8 cellular contexts compared by ENCODE assay signal in the genomic region with DNA sequence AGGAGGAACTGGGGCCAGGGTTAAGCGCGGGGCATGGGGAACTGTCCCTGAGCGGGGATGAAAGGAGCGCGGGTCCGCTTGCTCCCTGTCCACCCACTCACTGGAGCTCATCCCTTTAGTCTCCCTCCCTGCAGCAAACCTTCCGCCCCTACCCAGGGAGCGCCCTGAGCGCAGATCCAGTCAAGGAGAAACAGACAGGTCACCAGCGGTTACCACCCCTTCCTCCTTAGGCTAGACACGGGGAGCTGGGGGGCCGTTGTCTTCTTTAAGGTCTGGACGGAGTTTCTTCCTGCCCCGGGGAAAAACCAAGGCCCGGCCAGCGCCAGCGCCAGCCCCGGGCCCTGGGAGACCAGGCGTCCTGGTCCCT. TPM values are rescaled to one million over a fixed set of nuclear protein-coding genes. Genes with fewer than 3 reads are reported as not detected.
DNase-seq lines count a peak whose midpoint lies in the region; ATAC-seq, FAIRE-seq and TF ChIP-seq lines count a peak whose summit lies in the region.

No MANE protein-coding gene starts in this region.

- H3K9ac ChIP-seq in endocrine pancreas (ENCODE audit: control insufficient read depth, insufficient read depth, low read length) (peak overlapping the region; percentile 67), kidney (ENCODE audit: low read length in 2 of 2) (no peak overlapping the region)

- H3K27ac Mint-ChIP-seq in IgD-negative memory B cell: no peak overlapping the region
- no peak overlapping the region for H3K27ac Mint-ChIP-seq in natural killer cell treated with Interleukin-12 subunit alpha and Interleukin-12 subunit beta and Interleukin-15 and Interleukin-18, amount 100 ng/mL, for 72 hours

- no peaks in the 10 kb centered on the region for H3K9me3 ChIP-seq in endocrine pancreas (ENCODE audit: control insufficient read depth, low read length)
- H3K9me3 ChIP-seq in kidney (ENCODE audit: control insufficient read depth in 1 of 2, low read length in 2 of 2): no peaks in the 10 kb centered on the region

- no peaks in the 10 kb centered on the region for H3K4me1 ChIP-seq in endocrine pancreas (ENCODE audit: control insufficient read depth, insufficient read depth, low read length)
- peaks cover 0 to 6% of the 10 kb centered on the region in 2 donors for H3K4me1 ChIP-seq in kidney (ENCODE audit: control insufficient read depth in 1 of 2, insufficient read depth in 1 of 2, low read depth in 1 of 2, low read length in 2 of 2)

- peaks cover 25% of the 10 kb centered on the region for H3K27me3 Mint-ChIP-seq in IgD-negative memory B cell
- H3K27me3 Mint-ChIP-seq in natural killer cell treated with Interleukin-12 subunit alpha and Interleukin-12 subunit beta and Interleukin-15 and Interleukin-18, amount 100 ng/mL, for 72 hours: peaks cover 22 to 25% of the 10 kb centered on the region in 2 donors

- ATAC-seq in natural killer cell treated with Interleukin-12 subunit alpha and Interleukin-12 subunit beta and Interleukin-15 and Interleukin-18, amount 100 ng/mL, for 72 hours: no peak

- no peaks in the 10 kb centered on the region for H3K27me3 ChIP-seq in endocrine pancreas (ENCODE audit: control insufficient read depth, insufficient read depth, low read length)

- no peak for FAIRE-seq in kidney (lab: Jason Lieb, UNC)

- H3K36me3 ChIP-seq in endocrine pancreas (ENCODE audit: control insufficient read depth, insufficient read depth, low read length) (no peaks in the 10 kb centered on the region), kidney (ENCODE audit: control insufficient read depth in 1 of 2, insufficient read depth in 2 of 2, low read length in 2 of 2) (no peaks in the 10 kb centered on the region)

- no peak for TF ChIP-seq CTCF in kidney (IDR thresholded peaks at IDR 0.05; ENCODE audit: borderline replicate concordance, extremely low read depth, insufficient read depth)

- H3K4me3 Mint-ChIP-seq in IgD-negative memory B cell: peak overlapping the region; percentile 43 to 66 (median 60)
- peak overlapping the region; percentile 47 for H3K4me3 Mint-ChIP-seq in natural killer cell treated with Interleukin-12 subunit alpha and Interleukin-12 subunit beta and Interleukin-15 and Interleukin-18, amount 100 ng/mL, for 72 hours

- no peak overlapping the region for H3K27ac ChIP-seq in kidney (ENCODE audit: low read depth in 2 of 2, low read length in 2 of 2)

- H3K36me3 Mint-ChIP-seq in IgD-negative memory B cell: no peaks in the 10 kb centered on the region
- H3K36me3 Mint-ChIP-seq in natural killer cell treated with Interleukin-12 subunit alpha and Interleukin-12 subunit beta and Interleukin-15 and Interleukin-18, amount 100 ng/mL, for 72 hours: no peaks in the 10 kb centered on the region

- intact Hi-C loops in kidney (cut with DNase I): no loop called here

- peaks cover 10% of the 10 kb centered on the region in 3 donors for H3K4me1 Mint-ChIP-seq in IgD-negative memory B cell
- peaks cover 5 to 7% of the 10 kb centered on the region in 2 donors for H3K4me1 Mint-ChIP-seq in natural killer cell treated with Interleukin-12 subunit alpha and Interleukin-12 subunit beta and Interleukin-15 and Interleukin-18, amount 100 ng/mL, for 72 hours (ENCODE audit: low read depth in 2 of 2)

- H3K4me3 ChIP-seq in endocrine pancreas (ENCODE audit: control insufficient read depth, insufficient read depth, low read length) (peak overlapping the region; percentile 16), kidney (ENCODE audit: low read length in 2 of 2) (no peak overlapping the region)

- H3K9me3 Mint-ChIP-seq in IgD-negative memory B cell: no peaks in the 10 kb centered on the region
- no peaks in the 10 kb centered on the region for H3K9me3 Mint-ChIP-seq in natural killer cell treated with Interleukin-12 subunit alpha and Interleukin-12 subunit beta and Interleukin-15 and Interleukin-18, amount 100 ng/mL, for 72 hours

- peak; percentile 33 for DNase-seq in AG20443 (ENCODE audit: low spot score)
- DNase-seq in natural killer cell treated with Interleukin-12 subunit alpha and Interleukin-12 subunit beta and Interleukin-15 and Interleukin-18, amount 100 ng/mL, for 72 hours (ENCODE audit: low spot score): no peak
- DNase-seq in NCI-H2081 treated with DMSO at 0.1 percent for 48 hours (lab: John Stamatoyannopoulos, UW): no peak
- DNase-seq in activated gamma-delta T cell treated with Interleukin-2 at 50 U/mL for 16 hours: no peak
- DNase-seq in kidney: no peak
- DNase-seq in NCI-H1694 treated with DMSO at 0.1 percent for 48 hours (lab: John Stamatoyannopoulos, UW): no peak

RNA-seq across cellular contexts. Expression of gene WNT4, which starts 1.0 kb away (rescaled TPM):
- not detected for polyA plus RNA-seq in IgD-negative memory B cell
- not detected for total RNA-seq in natural killer cell treated with Interleukin-12 subunit alpha and Interleukin-12 subunit beta and Interleukin-15 and Interleukin-18, amount 100 ng/mL, for 72 hours
- 0.69 TPM for total RNA-seq in kidney
- polyA plus RNA-seq in kidney (ENCODE audit: insufficient read depth, low read depth, low replicate concordance): 0.45 TPM
